1 cellular context compared by ENCODE assay signal in genomic region chr20:36460648-36461599, GRCh38.
TF ChIP-seq lines count a peak whose summit lies in the region.

No MANE protein-coding gene starts in this region.

TF ChIP-seq in HepG2, 621 proteins besides CTCF, POLR2A, EP300 and RAD21 (continued from another document and continues in another):
- no peak for TF ChIP-seq ELF4 (CRISPR knock-in tag; IDR thresholded peaks at IDR 0.05; ENCODE audit: borderline replicate concordance)
- TF ChIP-seq ZNF567 (CRISPR knock-in tag; IDR thresholded peaks at IDR 0.05; ENCODE audit: borderline replicate concordance): peak; percentile 84
- peak; percentile 32; the same call in 1 of the 2 replicates for TF ChIP-seq ZNF12 (CRISPR knock-in tag; IDR thresholded peaks at IDR 0.05)
- TF ChIP-seq ZBTB38 (CRISPR knock-in tag; IDR thresholded peaks at IDR 0.05): peak; percentile 96
- no peak for TF ChIP-seq CENPBD1 (CRISPR knock-in tag; IDR thresholded peaks at IDR 0.05; ENCODE audit: borderline replicate concordance, low read depth)
- no peak; the same call in 1 of the 2 replicates for TF ChIP-seq ZNF124 (CRISPR knock-in tag; IDR thresholded peaks at IDR 0.05)
- peak; percentile 70; the same call in 1 of the 2 replicates for TF ChIP-seq ZNF609 (CRISPR knock-in tag; IDR thresholded peaks at IDR 0.05; ENCODE audit: borderline replicate concordance)
- peak; percentile 99 for TF ChIP-seq ZBTB14 (CRISPR knock-in tag; IDR thresholded peaks at IDR 0.05)
- no peak for TF ChIP-seq LCORL (IDR thresholded peaks at IDR 0.05)
- peak; percentile 72; the same call in 1 of the 2 replicates for TF ChIP-seq LCORL (CRISPR knock-in tag; IDR thresholded peaks at IDR 0.05)
- peak; percentile 97 for TF ChIP-seq TFDP1 (CRISPR knock-in tag; IDR thresholded peaks at IDR 0.05; ENCODE audit: borderline replicate concordance)
- TF ChIP-seq CREB1 (IDR thresholded peaks at IDR 0.05): peak; percentile 69; the same call in 1 of the 2 replicates
- TF ChIP-seq CREB1 (CRISPR knock-in tag; IDR thresholded peaks at IDR 0.05): no peak
- TF ChIP-seq ZNF746 (CRISPR knock-in tag; IDR thresholded peaks at IDR 0.05): peak; percentile 72; the same call in 1 of the 2 replicates
- TF ChIP-seq ZNF615 (CRISPR knock-in tag; IDR thresholded peaks at IDR 0.05; ENCODE audit: borderline replicate concordance): no peak
- TF ChIP-seq ASH2L (IDR thresholded peaks at IDR 0.05; ENCODE audit: insufficient read length, low read depth, low read length): peak; percentile 55
- peak; percentile 95; the same call in 1 of the 2 replicates for TF ChIP-seq SAFB2 (CRISPR knock-in tag; IDR thresholded peaks at IDR 0.05; ENCODE audit: borderline replicate concordance, low read depth)
- TF ChIP-seq CAMTA2 (CRISPR knock-in tag; IDR thresholded peaks at IDR 0.05; ENCODE audit: borderline replicate concordance): peak; percentile 95; the same call in 1 of the 2 replicates
- TF ChIP-seq RXRB (CRISPR knock-in tag; IDR thresholded peaks at IDR 0.05; ENCODE audit: borderline replicate concordance): peak; percentile 20; the same call in 1 of the 2 replicates
- TF ChIP-seq HOXD1 (CRISPR knock-in tag; IDR thresholded peaks at IDR 0.05): peak; percentile 73
- TF ChIP-seq KDM6A (CRISPR knock-in tag; IDR thresholded peaks at IDR 0.05; ENCODE audit: low read depth): no peak
- peak; percentile 84; the same call in 1 of the 2 replicates for TF ChIP-seq TFAP4 (IDR thresholded peaks at IDR 0.05; ENCODE audit: borderline replicate concordance, low read depth)
- peak; percentile 89 for TF ChIP-seq ZHX1 (CRISPR knock-in tag; IDR thresholded peaks at IDR 0.05; ENCODE audit: low read depth)
- TF ChIP-seq ZNF230 (CRISPR knock-in tag; IDR thresholded peaks at IDR 0.05): no peak
- peak; percentile 59 for TF ChIP-seq THAP11 (CRISPR knock-in tag; IDR thresholded peaks at IDR 0.05)
- no peak for TF ChIP-seq PCBP2 (optimal IDR thresholded peaks at IDR 0.05; ENCODE audit: low read depth, low read length, poor library complexity, severe bottlenecking)
- TF ChIP-seq ZNF569 (CRISPR knock-in tag; IDR thresholded peaks at IDR 0.05; ENCODE audit: borderline replicate concordance): no peak
- peak; percentile 97 for TF ChIP-seq ZNF280B (CRISPR knock-in tag; IDR thresholded peaks at IDR 0.05; ENCODE audit: borderline replicate concordance)
- peak; percentile 14; the same call in 1 of the 2 replicates for TF ChIP-seq ETS1 (CRISPR knock-in tag; IDR thresholded peaks at IDR 0.05)
- TF ChIP-seq RAD51 (IDR thresholded peaks at IDR 0.05; ENCODE audit: borderline replicate concordance): no peak
- peak; percentile 51; the same call in 1 of the 2 replicates for TF ChIP-seq SP2 (CRISPR knock-in tag; IDR thresholded peaks at IDR 0.05)
- no peak for TF ChIP-seq DZIP1 (CRISPR knock-in tag; IDR thresholded peaks at IDR 0.05)
- TF ChIP-seq PAF1 (CRISPR knock-in tag; IDR thresholded peaks at IDR 0.05): no peak
- TF ChIP-seq TOE1 (CRISPR knock-in tag; IDR thresholded peaks at IDR 0.05): peak; percentile 76; the same call in 1 of the 2 replicates
- TF ChIP-seq ZNF770 (CRISPR knock-in tag; IDR thresholded peaks at IDR 0.05): no peak
- TF ChIP-seq PHF5A (CRISPR knock-in tag; IDR thresholded peaks at IDR 0.05; ENCODE audit: low read depth, unreplicated experiment): no peak
- no peak for TF ChIP-seq ZBTB3 (CRISPR knock-in tag; IDR thresholded peaks at IDR 0.05; ENCODE audit: borderline replicate concordance, low read depth)
- TF ChIP-seq ZNF282 (IDR thresholded peaks at IDR 0.05; ENCODE audit: partially characterized antibody): no peak
- no peak for TF ChIP-seq NFYB (CRISPR knock-in tag; IDR thresholded peaks at IDR 0.05)
- no peak for TF ChIP-seq SETDB1 (CRISPR knock-in tag; IDR thresholded peaks at IDR 0.05; ENCODE audit: borderline replicate concordance)
- TF ChIP-seq THAP7 (CRISPR knock-in tag; IDR thresholded peaks at IDR 0.05): peak; percentile 63
- TF ChIP-seq MZF1 (CRISPR knock-in tag; IDR thresholded peaks at IDR 0.05; ENCODE audit: borderline replicate concordance): peak; percentile 36; the same call in 1 of the 2 replicates
